In the genomic region with DNA sequence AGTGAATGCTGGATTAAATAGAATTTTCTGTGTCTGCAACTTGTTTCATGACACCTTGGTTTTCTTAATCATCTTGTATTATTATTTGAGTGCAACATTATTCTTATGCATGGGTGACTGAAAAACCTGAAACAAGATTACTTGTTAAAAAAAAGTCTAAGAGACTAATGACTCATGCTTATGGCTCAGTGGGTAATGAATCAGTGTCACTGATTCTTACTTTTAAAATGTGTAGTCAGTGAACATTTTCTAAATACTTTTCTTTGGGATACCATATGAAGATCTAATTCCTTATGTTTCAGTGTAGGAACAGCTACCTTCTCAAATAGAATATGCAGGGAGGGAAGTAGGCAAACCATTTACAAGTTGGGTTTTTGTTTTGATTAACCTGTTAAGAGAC, we compare ENCODE assay signal across 14 cellular contexts.
DNase-seq lines count a peak whose midpoint lies in the region; ATAC-seq and TF ChIP-seq lines count a peak whose summit lies in the region.
"Had no signal": no experiment of that assay in that cellular context is flagged by ENCODE, and none has a peak within 500 bp of the region (broad histone marks: within the 10 kb centered on the region; RNA-seq: fewer than 3 reads in every experiment).

No MANE protein-coding gene starts in this region.

- no peaks in the 10 kb centered on the region for H3K9me3 Mint-ChIP-seq in mesothelial cell of epicardium
- H3K9me3 Mint-ChIP-seq: activated naive CD4-positive, alpha-beta T cell treated with anti-CD3 and anti-CD28 coated beads for 36 hours; GM23338 had no signal

- no peak overlapping the region for H3K9ac ChIP-seq in PC-3 (ENCODE audit: low read length)

- peak overlapping the region; percentile 33 for H3K4me2 ChIP-seq in PC-3 (ENCODE audit: low read length)
- H3K4me2 ChIP-seq: GM23338 had no signal

- no peak overlapping the region for H3K27ac ChIP-seq in PC-3 (ENCODE audit: low read length)
- H3K27ac ChIP-seq in epithelial cell of prostate: no peak overlapping the region

- H3K36me3 ChIP-seq in PC-3 (ENCODE audit: low read depth, low read length): no peaks in the 10 kb centered on the region

- no peak overlapping the region for H3K27ac Mint-ChIP-seq in mesothelial cell of epicardium
- H3K27ac Mint-ChIP-seq: activated naive CD4-positive, alpha-beta T cell treated with anti-CD3 and anti-CD28 coated beads for 36 hours; GM23338 had no signal

- H3F3A ChIP-seq in PC-3 (ENCODE audit: low read length, unreplicated experiment): no peaks in the 10 kb centered on the region

- POLR2A ChIA-PET in PC-3 (lab: Charles Lee; ENCODE audit: unreplicated experiment): no interaction called here

- H2AFZ ChIP-seq in PC-3 (ENCODE audit: low read length): no peak overlapping the region
- H2AFZ ChIP-seq: GM23338 had no signal

- H3K9me2 ChIP-seq in PC-3 (replicated peaks; ENCODE audit: low read length): no peaks in the 10 kb centered on the region

- no TSS peak for BruUV-seq in PC-3 (replicated peaks; lab: Mats Ljungman, UMichigan)

- peak; percentile 85 for DNase-seq in EH (ENCODE audit: low read depth)
- DNase-seq in PC-3: peak; percentile 73
- peak; percentile 16 for DNase-seq in epithelial cell of prostate (ENCODE audit: low read depth, low spot score)
- DNase-seq in renal cortical epithelial cell (ENCODE audit: low read depth): peak; percentile 96
- no peak for DNase-seq in GOT3 (lab: John Stamatoyannopoulos, UW)
- DNase-seq in mesothelial cell of epicardium (ENCODE audit: low spot score in 2 of 2, unreplicated experiment in 2 of 2): no peak
- DNase-seq: activated naive CD4-positive, alpha-beta T cell treated with anti-CD3 and anti-CD28 coated beads for 36 hours; Calu3; NCI-H1694 treated with DMSO at 0.1 percent for 48 hours; stimulated activated CD4-positive, alpha-beta T cell treated with anti-CD3 and anti-CD28 coated beads, Interleukin-4, amount 100 ng/mL, for 1 hour; stimulated activated naive CD8-positive, alpha-beta T cell treated with anti-CD3 and anti-CD28 coated beads, Interleukin-15, Interleukin-2, amounts not matched to agents 100 U/mL and 50 U/mL, for 24 hours had no signal

- no peaks in the 10 kb centered on the region for H3K9me3 ChIP-seq in PC-3 (ENCODE audit: low read length)

- H3K4me3 Mint-ChIP-seq in mesothelial cell of epicardium: no peak overlapping the region
- H3K4me3 Mint-ChIP-seq: activated naive CD4-positive, alpha-beta T cell treated with anti-CD3 and anti-CD28 coated beads for 36 hours; GM23338 had no signal

- ATAC-seq in PC-3 (peak; percentile 84), GM19351 (IDR thresholded peaks at IDR 0.05; ENCODE audit: unreplicated experiment) (no peak), HG03135 (IDR thresholded peaks at IDR 0.05; ENCODE audit: unreplicated experiment) (no peak)
- ATAC-seq: GM23338; stimulated activated naive CD8-positive, alpha-beta T cell treated with anti-CD3 and anti-CD28 coated beads, Interleukin-15, Interleukin-2, amounts not matched to agents 100 U/mL and 50 U/mL, for 24 hours had no signal

- H3K4me1 ChIP-seq in PC-3 (ENCODE audit: insufficient read depth, low read length): peaks cover 23% of the 10 kb centered on the region

- CTCF ChIA-PET in PC-3 (lab: Charles Lee): no interaction called here

- H3K4me3 ChIP-seq in PC-3 (ENCODE audit: low read length): no peak overlapping the region
- H3K4me3 ChIP-seq: GM23338 had no signal

- no peaks in the 10 kb centered on the region for H4K20me1 ChIP-seq in PC-3 (ENCODE audit: low read length)

- intact Hi-C loops in PC-3 (cut with micrococcal nuclease): loop anchor here (5.0 kb wide), 1 partner anchor 112 kb away; no protein-coding TSS in a partner anchor

- H3K27me3 ChIP-seq in PC-3 (ENCODE audit: low read length): no peaks in the 10 kb centered on the region

- H3K36me3 Mint-ChIP-seq in mesothelial cell of epicardium: peaks cover 19% of the 10 kb centered on the region

- peaks cover 5% of the 10 kb centered on the region for H3K4me1 Mint-ChIP-seq in mesothelial cell of epicardium

- no peaks in the 10 kb centered on the region for H3K27me3 Mint-ChIP-seq in mesothelial cell of epicardium (ENCODE audit: low read depth)

- no peak for TF ChIP-seq CTCF in PC-3 (conservative IDR thresholded peaks at IDR 0.05; ENCODE audit: low read depth, low read length)
- no peak for TF ChIP-seq CTCF in mesothelial cell of epicardium (IDR thresholded peaks at IDR 0.05; ENCODE audit: unreplicated experiment)

- H3K79me2 ChIP-seq in PC-3 (ENCODE audit: low read length): no peaks in the 10 kb centered on the region

Comparison
In these comparisons a context has a peak if more than half of its experiments do, and no peak if none do; other contexts are left out.
1. DNase-seq: peak in EH (single experiment), PC-3 (single experiment), epithelial cell of prostate (single experiment) and renal cortical epithelial cell (single experiment); none in GOT3 (single experiment) and mesothelial cell of epicardium (0 of 2).